Comparison of ENCODE assay signal across 9 cellular contexts in the genomic region with DNA sequence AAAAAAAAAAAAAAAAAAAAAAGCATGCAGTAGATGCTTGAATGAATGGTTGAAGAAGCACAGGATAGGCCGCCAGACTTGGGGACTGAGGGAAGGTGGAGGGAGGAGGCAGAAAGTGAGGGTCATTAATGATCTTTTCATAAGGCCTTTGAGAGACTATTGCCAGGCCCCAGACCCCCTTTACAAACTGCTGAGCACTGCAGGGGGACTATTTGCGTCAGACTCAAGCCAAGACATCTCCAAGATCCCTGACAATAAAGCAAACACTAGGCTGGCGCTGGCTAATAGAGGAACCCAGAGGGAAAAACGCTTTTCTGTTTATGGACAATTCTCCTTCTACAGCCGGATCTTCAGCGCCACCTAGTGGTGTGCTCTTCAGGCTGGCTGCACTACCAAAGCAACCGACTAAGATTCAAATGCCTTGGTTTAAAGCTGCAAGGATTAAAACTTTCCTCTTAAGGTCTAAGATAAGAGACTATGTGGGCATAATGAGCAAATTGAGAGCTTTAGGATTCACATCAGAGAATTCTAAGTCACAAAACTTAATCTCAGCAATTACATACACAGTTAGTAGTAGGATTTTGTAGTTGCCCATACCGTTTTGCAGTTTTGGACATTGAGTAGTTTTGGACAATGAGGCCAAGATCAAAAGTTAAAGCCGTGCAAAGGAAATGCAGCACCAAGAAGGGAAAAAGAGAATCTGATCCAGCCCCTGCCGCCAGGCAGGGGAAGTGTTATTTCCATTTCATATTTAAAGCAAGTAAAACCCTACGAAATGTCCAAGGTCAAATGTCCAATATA. TPM values are rescaled to one million over a fixed set of nuclear protein-coding genes. Genes with fewer than 3 reads are reported as not detected.
DNase-seq lines count a peak whose midpoint lies in the region; ATAC-seq and TF ChIP-seq lines count a peak whose summit lies in the region.
"Had no signal": no experiment of that assay in that cellular context is flagged by ENCODE, and none has a peak within 500 bp of the region (broad histone marks: within the 10 kb centered on the region; RNA-seq: fewer than 3 reads in every experiment).

No MANE protein-coding gene starts in this region.

- CTCF ChIA-PET in MCF 10A (lab: Yijun Ruan, JAX) = interaction anchor here (0.5 to 3.5 kb wide), 50 partner anchors 8 to 782 kb away, joined by 3 to 32 read pairs (median 4); a partner anchor contains a TSS

- H3K4me1 Mint-ChIP-seq in MCF 10A (ENCODE audit: insufficient read depth, unreplicated experiment) = no peaks in the 10 kb centered on the region

- intact Hi-C loops in MCF 10A (cut with micrococcal nuclease) (loop anchor here (1.0 to 10.0 kb wide), 6 partner anchors 117 to 1019 kb away; a partner anchor contains a TSS), spleen (cut with DNase I; ENCODE audit: low total_unique reads) (no loop called here)

- H3K9me3 ChIP-seq in spleen = no peaks in the 10 kb centered on the region

- TF ChIP-seq CTCF in MCF 10A (IDR thresholded peaks at IDR 0.05; ENCODE audit: unreplicated experiment) (peak; percentile 89), spleen (IDR thresholded peaks at IDR 0.05 in 8 of 11, conservative IDR thresholded peaks at IDR 0.05 in 3 of 11) (peak; percentile 29 to 92 (median 76))

- H3K27ac ChIP-seq in spleen = no peak overlapping the region

- peak; percentile 54 for ATAC-seq in HG02610 (IDR thresholded peaks at IDR 0.05; ENCODE audit: unreplicated experiment)
- no peak for ATAC-seq in GM19463 (IDR thresholded peaks at IDR 0.05; ENCODE audit: unreplicated experiment)

- BruUV-seq in MCF 10A (replicated peaks; lab: Mats Ljungman, UMichigan) = no TSS peak

- peaks cover 0 to 9% (median 3%) of the 10 kb centered on the region in 6 donors for H3K4me1 ChIP-seq in spleen

- H3K27me3 Mint-ChIP-seq in MCF 10A (ENCODE audit: insufficient read depth, unreplicated experiment) = peaks cover 23% of the 10 kb centered on the region

- POLR2A ChIA-PET in MCF 10A (lab: Yijun Ruan, JAX) = interaction anchor here (0.7 kb wide), 1 partner anchor 42 kb away, joined by 3 read pairs; no protein-coding TSS in a partner anchor

- TF ChIP-seq POLR2A in spleen (IDR thresholded peaks at IDR 0.05) = no peak

- DNase-seq in DMS53 treated with DMSO at 0.1 percent for 48 hours (lab: John Stamatoyannopoulos, UW; ENCODE audit: unreplicated experiment) = peak; percentile 86
- peak; percentile 95 for DNase-seq in NCI-H2107 treated with DMSO at 0.1 percent for 48 hours (lab: John Stamatoyannopoulos, UW; ENCODE audit: unreplicated experiment)
- DNase-seq in UCSD-AML1 (lab: John Stamatoyannopoulos, UW; ENCODE audit: unreplicated experiment) = peak; percentile 28
- DNase-seq in MCF 10A (ENCODE audit: unreplicated experiment) = peak; percentile 78
- DNase-seq in iPS-NIHi7 (ENCODE audit: extremely low spot score) = peak; percentile 86
- peak; percentile 82 for DNase-seq in spleen

- peaks cover 0 to 28% (median 0%) of the 10 kb centered on the region in 7 donors for H3K27me3 ChIP-seq in spleen (replicated peaks in 1 of 7)

- no peak overlapping the region for H3K4me3 ChIP-seq in spleen

- WGBS in spleen, 5 donors = 21 to 28% (median 23%) methylated on average over 11 of the region's 11 CpGs

- no peaks in the 10 kb centered on the region for H3K9me3 Mint-ChIP-seq in MCF 10A (ENCODE audit: unreplicated experiment)

- no peak overlapping the region for H3K27ac Mint-ChIP-seq in MCF 10A (ENCODE audit: low read depth, unreplicated experiment)
- H3K27ac Mint-ChIP-seq: activated naive CD8-positive, alpha-beta T cell had no signal

- H3K36me3 ChIP-seq in spleen = no peaks in the 10 kb centered on the region

- H3K36me3 Mint-ChIP-seq in MCF 10A (ENCODE audit: insufficient read depth, unreplicated experiment) = no peaks in the 10 kb centered on the region
- H3K36me3 Mint-ChIP-seq: activated naive CD8-positive, alpha-beta T cell had no signal

- no peak overlapping the region for H3K4me3 Mint-ChIP-seq in MCF 10A (ENCODE audit: unreplicated experiment)
- H3K4me3 Mint-ChIP-seq: activated naive CD8-positive, alpha-beta T cell had no signal

RNA-seq across cellular contexts. Expression of a gene that starts 17.9 kb away (rescaled TPM):
- total RNA-seq in MCF 10A (2022) (35.4 and 41.4 TPM in 2 replicates), spleen (10 to 100 TPM; 22.0 to 35.5 (median 27.8) TPM)
- 10 to 100 TPM; 11.0 to 12.8 (median 12.1) TPM for polyA plus RNA-seq in spleen

Comparison
In these comparisons a context has a peak if more than half of its experiments do, and no peak if none do; other contexts are left out.
1. DNase-seq: peak in every context shown above with its lines; median percentile 95 in NCI-H2107 treated with DMSO at 0.1 percent for 48 hours; 86 in DMS53 treated with DMSO at 0.1 percent for 48 hours; 86 in iPS-NIHi7; 82 in spleen; 78 in MCF 10A; 28 in UCSD-AML1.